In genomic region chr19:50090706-50091105, GRCh38 we compare ENCODE assay signal across 8 cellular contexts.
DNase-seq lines count a peak whose midpoint lies in the region; ATAC-seq, FAIRE-seq and TF ChIP-seq lines count a peak whose summit lies in the region.
"Not testable (repeated sequence)": the region's sequence is repeated elsewhere in the genome, so short reads cannot be mapped to it uniquely, and the experiment has no call there.

No MANE protein-coding gene starts in this region.

- not testable (repeated sequence) for H3K79me2 ChIP-seq in MM.1S (ENCODE audit: low read length)

- not testable (repeated sequence) for H3K9ac ChIP-seq in MM.1S (ENCODE audit: low read length)

- H3K9me3 ChIP-seq in A549; MM.1S (replicated peaks; ENCODE audit: insufficient read depth, low read length); WERI-Rb-1 (ENCODE audit: severe bottlenecking); mucosa of descending colon: not testable (repeated sequence)

- H3K27ac ChIP-seq in A549; MM.1S (ENCODE audit: low read length); WERI-Rb-1; brain microvascular endothelial cell: not testable (repeated sequence)

- ATAC-seq in A549 = peak; percentile 62 to 74; a peak in 4 of 6 replicates
- not testable (repeated sequence) for ATAC-seq in mucosa of descending colon

- POLR2A ChIA-PET in A549 (lab: Yijun Ruan, JAX) = not testable (repeated sequence)

- not testable (repeated sequence) for H3K27me3 ChIP-seq in MM.1S (replicated peaks; ENCODE audit: insufficient read depth, low read length); WERI-Rb-1 (ENCODE audit: insufficient read depth, low read depth, severe bottlenecking); brain microvascular endothelial cell (replicated peaks)

- not testable (repeated sequence) for TF ChIP-seq EP300 in A549 (IDR thresholded peaks at IDR 0.05)

- DNase-seq in A549 (ENCODE audit: low read depth in 1 of 2, low spot score in 1 of 2) (peak in 1 of 2 experiments; percentile 48), WERI-Rb-1 (peak; percentile 21), activated T-cell treated with anti-CD3 and anti-CD28 coated beads for 4 hours (peak; percentile 8), mucosa of descending colon (peak in 2 of 3 donors; percentile 5 to 31)
- DNase-seq in GM12865 (ENCODE audit: low read depth); MM.1S; brain microvascular endothelial cell: not testable (repeated sequence)
- peak; percentile 15 to 39 (median 18) for DNase-seq in stimulated activated CD4-positive, alpha-beta T cell treated with anti-CD3 and anti-CD28 coated beads, TNF-alpha, amount 100 ng/mL, for 48 hours (ENCODE audit: low read depth in 3 of 3)

- TF ChIP-seq CTCF in A549 (IDR thresholded peaks at IDR 0.05); mucosa of descending colon (IDR thresholded peaks at IDR 0.05): not testable (repeated sequence)
- peak; percentile 20 for TF ChIP-seq CTCF in GM12865 (IDR thresholded peaks at IDR 0.05; ENCODE audit: insufficient read depth, low read depth, low read length, missing control alignments)
- peak; percentile 21 for TF ChIP-seq CTCF in MM.1S (IDR thresholded peaks at IDR 0.05; ENCODE audit: low read length)
- 0 out of 2 replicates have a peak, but pooled peaks have one; percentile 18 for TF ChIP-seq CTCF in WERI-Rb-1 (IDR thresholded peaks at IDR 0.05; ENCODE audit: low read depth, low read length)
- peak; percentile 32 for TF ChIP-seq CTCF in brain microvascular endothelial cell (IDR thresholded peaks at IDR 0.05; ENCODE audit: low read depth, low read length, missing control alignments)

- not testable (repeated sequence) for H2AFZ ChIP-seq in MM.1S (ENCODE audit: low read length)

- not testable (repeated sequence) for H3F3A ChIP-seq in MM.1S (ENCODE audit: insufficient read depth, low read length)

- not testable (repeated sequence) for H3K36me3 ChIP-seq in MM.1S (replicated peaks; ENCODE audit: insufficient read depth, low read length); WERI-Rb-1; brain microvascular endothelial cell (replicated peaks); mucosa of descending colon (ENCODE audit: low read depth)

- FAIRE-seq in A549 (lab: Jason Lieb, UNC) = not testable (repeated sequence)

- 46% methylated on average over 10 of the region's 10 CpGs for WGBS in A549 (ENCODE audit: missing lambda C conversion rate)

- peak in 1 of 2 experiments; percentile 23; a peak in 2 of 5 replicates for TF ChIP-seq RAD21 in A549 (conservative IDR thresholded peaks at IDR 0.05 in 1 of 2, IDR thresholded peaks at IDR 0.05 in 1 of 2)

- intact Hi-C loops in mucosa of descending colon (cut with DNase I, micrococcal nuclease) = not testable (repeated sequence)

- in situ Hi-C loops in brain microvascular endothelial cell (cut with HindIII; ENCODE audit: low pct_ligation_motif_present, low sequenced_read_pairs) = not testable (repeated sequence)

- not testable (repeated sequence) for H3K9me2 ChIP-seq in MM.1S (replicated peaks; ENCODE audit: insufficient read depth, low read length)

- not testable (repeated sequence) for H4K20me1 ChIP-seq in MM.1S (ENCODE audit: insufficient read depth, low read length)

- H3K4me3 ChIP-seq in A549; GM12865 (ENCODE audit: low read depth, low read length); MM.1S (ENCODE audit: low read length); WERI-Rb-1 (ENCODE audit: low read depth, low read length); brain microvascular endothelial cell (ENCODE audit: low read depth, low read length); mucosa of descending colon: not testable (repeated sequence)

- H3K4me1 ChIP-seq in A549; MM.1S (ENCODE audit: low read length); mucosa of descending colon (ENCODE audit: low read depth): not testable (repeated sequence)

- H3K4me2 ChIP-seq in A549; MM.1S (ENCODE audit: low read depth, low read length): not testable (repeated sequence)

- CTCF ChIA-PET in A549 (lab: Yijun Ruan, JAX) = not testable (repeated sequence)

- not testable (repeated sequence) for TF ChIP-seq POLR2A in A549 (IDR thresholded peaks at IDR 0.05; ENCODE audit: low read length)
